ENCODE assay signal across 15 cellular contexts in genomic region chr15:55661431-55661830, GRCh38.
DNase-seq lines count a peak whose midpoint lies in the region; ATAC-seq, FAIRE-seq and TF ChIP-seq lines count a peak whose summit lies in the region.
"Had no signal": no experiment of that assay in that cellular context is flagged by ENCODE, and none has a peak within 500 bp of the region (broad histone marks: within the 10 kb centered on the region; RNA-seq: fewer than 3 reads in every experiment).

No MANE protein-coding gene starts in this region.

- FAIRE-seq in HepG2 (lab: Jason Lieb, UNC) = peak; percentile 63

- DNase-seq in HepG2 (ENCODE audit: low spot score) (peak; percentile 69), right lobe of liver (no peak), astrocyte of the cerebellum (ENCODE audit: low read depth) (peak; percentile 57), iPS-NIHi11 (ENCODE audit: low spot score) (peak; percentile 45), type B pancreatic cell (ENCODE audit: extremely low spot score, unreplicated experiment) (no peak), KG1 (lab: John Stamatoyannopoulos, UW) (no peak)
- DNase-seq: activated effector memory CD4-positive, alpha-beta T cell treated with anti-CD3 and anti-CD28 coated beads, Interleukin-2, amount 50 U/mL, for 16 hours; HFFc6; Karpas-422; NCI-H2107; occipital lobe had no signal

- no peak for TF ChIP-seq POLR2A in HepG2 (IDR thresholded peaks at IDR 0.05; ENCODE audit: insufficient read depth in 1 of 2, low read depth in 2 of 2, low read length in 2 of 2)
- TF ChIP-seq POLR2A in right lobe of liver (IDR thresholded peaks at IDR 0.05) = no peak

- H3K4me3 ChIP-seq in HepG2 (replicated peaks in 1 of 3; ENCODE audit: insufficient read depth in 1 of 3, low read depth in 2 of 3, low read length in 3 of 3) (no peak overlapping the region), right lobe of liver (no peak overlapping the region), astrocyte of the cerebellum (ENCODE audit: low read depth, low read length) (no peak overlapping the region)

- H3K27me3 ChIP-seq in HepG2 (ENCODE audit: control insufficient read depth in 1 of 2, insufficient read depth in 2 of 2, low read length in 2 of 2) (no peaks in the 10 kb centered on the region), right lobe of liver (no peaks in the 10 kb centered on the region)

- H4K20me1 ChIP-seq in HepG2 (ENCODE audit: insufficient read depth, low read length) = no peaks in the 10 kb centered on the region

- POLR2A ChIA-PET in HepG2 (lab: Yijun Ruan, JAX) = no interaction called here

- no peaks in the 10 kb centered on the region for H3K79me2 ChIP-seq in HepG2 (ENCODE audit: insufficient read depth, low read length)

- no peaks in the 10 kb centered on the region for H3K9me3 Mint-ChIP-seq in type B pancreatic cell
- H3K9me3 Mint-ChIP-seq: central memory CD8-positive, alpha-beta T cell; HFFc6 had no signal

- H3K9me3 ChIP-seq in HepG2 (ENCODE audit: low read length) = no peaks in the 10 kb centered on the region
- no peaks in the 10 kb centered on the region for H3K9me3 ChIP-seq in right lobe of liver

- H3K27ac ChIP-seq in HepG2 (ENCODE audit: extremely low read length, insufficient read depth, low read length) = no peak overlapping the region
- no peak overlapping the region for H3K27ac ChIP-seq in right lobe of liver

- peaks cover 7% of the 10 kb centered on the region for H3K36me3 Mint-ChIP-seq in type B pancreatic cell

- no peaks in the 10 kb centered on the region for H3K36me3 ChIP-seq in HepG2 (replicated peaks in 1 of 2; ENCODE audit: control insufficient read depth in 1 of 2, insufficient read depth in 2 of 2, low read length in 2 of 2)
- no peaks in the 10 kb centered on the region for H3K36me3 ChIP-seq in right lobe of liver

- BruUV-seq in HepG2 (replicated peaks; lab: Mats Ljungman, UMichigan) = no TSS peak

- TF ChIP-seq CTCF in HepG2 (CRISPR knock-in tag; IDR thresholded peaks at IDR 0.05) = no peak
- no peak for TF ChIP-seq CTCF in right lobe of liver (IDR thresholded peaks at IDR 0.05)
- TF ChIP-seq CTCF in astrocyte of the cerebellum (IDR thresholded peaks at IDR 0.05; ENCODE audit: low read depth, low read length, missing control alignments) = no peak
- TF ChIP-seq CTCF in type B pancreatic cell (conservative IDR thresholded peaks at IDR 0.05) = no peak

- peak; percentile 92 for ATAC-seq in HepG2
- ATAC-seq in right lobe of liver = no peak
- ATAC-seq in GM21529 (IDR thresholded peaks at IDR 0.05; ENCODE audit: unreplicated experiment) = no peak
- no peak for ATAC-seq in SK-N-SH treated with all-trans-retinoic acid at 6 μM for 48 hours
- ATAC-seq: esophagus mucosa had no signal

- H3K4me1 Mint-ChIP-seq in type B pancreatic cell (ENCODE audit: unreplicated experiment) = peaks cover 32% of the 10 kb centered on the region
- H3K4me1 Mint-ChIP-seq: central memory CD8-positive, alpha-beta T cell had no signal

- no peak overlapping the region for H2AFZ ChIP-seq in HepG2 (ENCODE audit: low read length)

- in situ Hi-C loops in HepG2 (cut with HindIII; ENCODE audit: extremely low pct_ligation_motif_present, low pct_unique_long_range_greater_than_20kb) (no loop called here), astrocyte of the cerebellum (cut with HindIII; ENCODE audit: low sequenced_read_pairs) (no loop called here)

- no peaks in the 10 kb centered on the region for H3K27me3 Mint-ChIP-seq in type B pancreatic cell

- H3K9ac ChIP-seq in HepG2 (ENCODE audit: insufficient read depth, low read depth, low read length) = no peak overlapping the region

- no peak for TF ChIP-seq RAD21 in HepG2 (CRISPR knock-in tag; IDR thresholded peaks at IDR 0.05)

- H3K4me1 ChIP-seq in HepG2 (ENCODE audit: insufficient read depth, low read length) = peaks cover 17% of the 10 kb centered on the region
- no peaks in the 10 kb centered on the region for H3K4me1 ChIP-seq in right lobe of liver

- H3K4me3 Mint-ChIP-seq in type B pancreatic cell = peak overlapping the region; percentile 25
- H3K4me3 Mint-ChIP-seq: central memory CD8-positive, alpha-beta T cell; HFFc6 had no signal

- intact Hi-C loops in HepG2 (cut with micrococcal nuclease; ENCODE audit: unreplicated experiment) = no loop called here
- intact Hi-C loops in right lobe of liver (cut with DNase I) = no loop called here

- no peak for TF ChIP-seq EP300 in HepG2 (IDR thresholded peaks at IDR 0.05; ENCODE audit: low read depth in 2 of 2, low read length in 2 of 2)
- no peak for TF ChIP-seq EP300 in HepG2 (CRISPR knock-in tag; IDR thresholded peaks at IDR 0.05; ENCODE audit: borderline replicate concordance)

- H3K27ac Mint-ChIP-seq in type B pancreatic cell = peak overlapping the region; percentile 17
- H3K27ac Mint-ChIP-seq: HFFc6 had no signal

- CTCF ChIA-PET in HepG2 (lab: Yijun Ruan, JAX; ENCODE audit: low intra/inter-chr PET ratio, low total read pairs) = no interaction called here

- no peak overlapping the region for H3K4me2 ChIP-seq in HepG2 (ENCODE audit: low read depth, low read length)

TF ChIP-seq in HepG2, 621 proteins besides CTCF, POLR2A, EP300 and RAD21 (continues in another document):
- TF ChIP-seq ZNF225 (CRISPR knock-in tag; IDR thresholded peaks at IDR 0.05) = no peak
- TF ChIP-seq PTBP1 (IDR thresholded peaks at IDR 0.05; ENCODE audit: low read depth, low read length, poor library complexity, severe bottlenecking) = no peak
- no peak for TF ChIP-seq ZBTB2 (CRISPR knock-in tag; IDR thresholded peaks at IDR 0.05; ENCODE audit: low read depth)
- no peak for TF ChIP-seq MLLT10 (CRISPR knock-in tag; IDR thresholded peaks at IDR 0.05)
- TF ChIP-seq MAFK (conservative IDR thresholded peaks at IDR 0.05 in 1 of 2, IDR thresholded peaks at IDR 0.05 in 1 of 2; ENCODE audit: low read length in 2 of 2) = no peak
- no peak for TF ChIP-seq ZKSCAN1 (IDR thresholded peaks at IDR 0.05; ENCODE audit: low read length)
- no peak for TF ChIP-seq ZSCAN20 (CRISPR knock-in tag; IDR thresholded peaks at IDR 0.05; ENCODE audit: borderline replicate concordance)
- TF ChIP-seq, protein P1, sequence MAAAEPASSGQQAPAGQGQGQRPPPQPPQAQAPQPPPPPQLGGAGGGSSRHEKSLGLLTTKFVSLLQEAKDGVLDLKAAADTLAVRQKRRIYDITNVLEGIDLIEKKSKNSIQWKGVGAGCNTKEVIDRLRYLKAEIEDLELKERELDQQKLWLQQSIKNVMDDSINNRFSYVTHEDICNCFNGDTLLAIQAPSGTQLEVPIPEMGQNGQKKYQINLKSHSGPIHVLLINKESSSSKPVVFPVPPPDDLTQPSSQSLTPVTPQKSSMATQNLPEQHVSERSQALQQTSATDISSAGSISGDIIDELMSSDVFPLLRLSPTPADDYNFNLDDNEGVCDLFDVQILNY (CRISPR knock-in tag; conservative IDR thresholded peaks at IDR 0.05) = no peak

TF ChIP-seq in SK-N-SH treated with all-trans-retinoic acid at 6 μM for 48 hours, 23 proteins besides CTCF, POLR2A, EP300 and RAD21:
- TF ChIP-seq ZNF70 (CRISPR knock-in tag; IDR thresholded peaks at IDR 0.05) = no peak

Comparison
In these comparisons a context has a peak if more than half of its experiments do, and no peak if none do; other contexts are left out.
1. DNase-seq: peak in HepG2 (single experiment), astrocyte of the cerebellum (single experiment) and iPS-NIHi11 (single experiment); none in right lobe of liver (0 of 3), type B pancreatic cell (single experiment) and KG1 (single experiment).